In the genomic region with DNA sequence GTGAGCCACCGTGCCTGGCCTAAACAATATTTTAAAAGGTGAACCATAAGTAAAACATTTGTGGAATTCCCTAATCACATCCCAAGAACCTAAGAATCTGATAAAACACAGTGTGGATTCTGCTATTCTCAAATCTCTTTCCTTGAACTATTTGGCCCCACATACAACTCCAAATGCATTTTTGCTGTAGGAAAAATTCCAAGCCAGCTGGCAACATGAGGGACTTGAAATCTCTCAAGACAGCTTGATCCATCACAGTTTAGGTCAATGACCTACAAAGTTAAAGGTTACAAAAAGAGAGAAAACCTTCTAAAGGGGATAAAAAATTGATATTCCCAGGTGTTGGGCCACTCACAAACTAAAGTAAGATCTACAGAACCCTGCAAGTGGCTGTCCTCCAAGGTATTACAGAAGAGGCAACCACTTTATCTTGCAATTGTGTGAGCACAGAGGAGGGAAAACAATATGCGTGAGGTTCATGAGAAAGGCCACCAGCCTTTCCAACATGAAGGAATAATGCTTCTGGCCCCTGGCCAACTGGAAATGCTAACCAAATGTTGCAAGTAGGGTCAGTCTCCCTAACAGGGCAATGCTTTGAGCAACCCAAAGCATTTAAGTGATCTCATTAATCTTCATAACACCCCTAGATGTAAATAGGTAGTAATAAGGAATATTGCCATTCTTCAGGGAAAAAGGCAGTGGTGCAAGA, we compare ENCODE assay signal across 1 cellular context.
TF ChIP-seq lines count a peak whose summit lies in the region.

No MANE protein-coding gene starts in this region.

TF ChIP-seq in IMR-90, 13 proteins besides CTCF, POLR2A, EP300 and RAD21:
- TF ChIP-seq CHD1 (IDR thresholded peaks at IDR 0.05; ENCODE audit: low read depth, low read length) (no peak), NFE2L2 (IDR thresholded peaks at IDR 0.05; ENCODE audit: low read depth, low read length) (no peak), MAZ (IDR thresholded peaks at IDR 0.05; ENCODE audit: borderline replicate concordance, low read depth, low read length) (no peak), MXI1 (IDR thresholded peaks at IDR 0.05; ENCODE audit: borderline replicate concordance, low read depth, low read length) (no peak), FOS (IDR thresholded peaks at IDR 0.05; ENCODE audit: low read depth, low read length) (no peak), SMC3 (IDR thresholded peaks at IDR 0.05; ENCODE audit: low read depth, low read length) (no peak)
